Comparison of ENCODE assay signal across 29 cellular contexts in genomic region chr2:16972276-16972675, GRCh38.
"Had no signal": no experiment of that assay in that cellular context is flagged by ENCODE, and none has a peak within 500 bp of the region (broad histone marks: within the 10 kb centered on the region; RNA-seq: fewer than 3 reads in every experiment).

No MANE protein-coding gene starts in this region.

- H3K4me1 ChIP-seq: esophagus muscularis mucosa, parathyroid adenoma, psoas muscle, right atrium auricular region, stomach, tibial nerve had no signal

- H3K4me3 ChIP-seq: esophagus muscularis mucosa, psoas muscle, right atrium auricular region, stomach, tibial nerve had no signal

- H3K79me2 ChIP-seq: parathyroid adenoma had no signal

- H3K9me3 Mint-ChIP-seq: endodermal cell; neural crest cell; T-helper 1 cell treated with Interleukin-12 subunit alpha and Interleukin-12 subunit beta and Interleukin-4 antibody, amounts not matched to agents 30 μg/mL and 1 μg/mL, for 36 hours had no signal

- H3K27ac ChIP-seq: brain microvascular endothelial cell, esophagus muscularis mucosa, parathyroid adenoma, psoas muscle, right atrium auricular region, stomach, tibial nerve, WERI-Rb-1 had no signal

- H3K27me3 Mint-ChIP-seq: activated T-cell treated with anti-CD3 and anti-CD28 coated beads, Interleukin-2, amount 50 U/mL, for 24 hours; dendritic cell treated with granulocyte-macrophage colony-stimulating factor and Interleukin-4, amounts not matched to agents 40 ng/mL and 50 ng/mL, for 4 days; memory B cell; stimulated activated naive B cell treated with anti-CD40 and anti-IgM and Interleukin-4, amounts not matched to agents 10 μg/mL and 1 μg/mL and 100 μg/mL, for 72 hours had no signal

- H3K4me1 Mint-ChIP-seq: naive thymus-derived CD8-positive, alpha-beta T cell; neural crest cell had no signal

- H3K9me3 ChIP-seq: esophagus muscularis mucosa, psoas muscle, right atrium auricular region, stomach, tibial nerve had no signal

- DNase-seq: activated CD4-positive, alpha-beta T cell treated with anti-CD3 and anti-CD28 coated beads for 48 hours; activated CD4-positive, alpha-beta T cell treated with anti-CD3 and anti-CD28 coated beads, Interleukin-2, amount 50 U/mL, for 48 hours; activated CD8-positive, alpha-beta memory T cell treated with anti-CD3 and anti-CD28 coated beads, Interleukin-2, amount 50 U/mL, for 48 hours; activated gamma-delta T cell treated with Interleukin-2 at 50 U/mL for 16 hours; activated naive CD4-positive, alpha-beta T cell treated with anti-CD3 and anti-CD28 coated beads, Interleukin-2, amount 50 U/mL, for 16 hours; activated T-cell treated with anti-CD3 and anti-CD28 coated beads, Interleukin-2, amount 50 U/mL, for 24 hours; brain microvascular endothelial cell; central memory CD4-positive, alpha-beta T cell; endodermal cell; hippocampal formation; naive thymus-derived CD8-positive, alpha-beta T cell; nucleus accumbens; psoas muscle; stimulated activated CD4-positive, alpha-beta T cell treated with anti-CD3 and anti-CD28 coated beads, Interleukin-15, amount 100 ng/mL, for 24 hours; stimulated activated CD4-positive, alpha-beta T cell treated with anti-CD3 and anti-CD28 coated beads, Interleukin-2, amount 100 ng/mL, for 24 hours; stimulated activated naive B cell treated with anti-CD40 and anti-IgM and Interleukin-4, amounts not matched to agents 10 μg/mL and 1 μg/mL and 100 μg/mL, for 72 hours; stomach; SW 1271; T-helper 9 cell; WERI-Rb-1 had no signal

- H3K27ac Mint-ChIP-seq: activated T-cell treated with anti-CD3 and anti-CD28 coated beads, Interleukin-2, amount 50 U/mL, for 24 hours; dendritic cell treated with granulocyte-macrophage colony-stimulating factor and Interleukin-4, amounts not matched to agents 40 ng/mL and 50 ng/mL, for 4 days; endodermal cell; memory B cell; naive thymus-derived CD8-positive, alpha-beta T cell; stimulated activated naive B cell treated with anti-CD40 and anti-IgM and Interleukin-4, amounts not matched to agents 10 μg/mL and 1 μg/mL and 100 μg/mL, for 72 hours; T-helper 1 cell treated with Interleukin-12 subunit alpha and Interleukin-12 subunit beta and Interleukin-4 antibody, amounts not matched to agents 30 μg/mL and 1 μg/mL, for 36 hours had no signal

- H3K4me3 Mint-ChIP-seq: activated T-cell treated with anti-CD3 and anti-CD28 coated beads, Interleukin-2, amount 50 U/mL, for 24 hours; dendritic cell treated with granulocyte-macrophage colony-stimulating factor and Interleukin-4, amounts not matched to agents 40 ng/mL and 50 ng/mL, for 4 days; endodermal cell; memory B cell; naive thymus-derived CD8-positive, alpha-beta T cell; neural crest cell; stimulated activated naive B cell treated with anti-CD40 and anti-IgM and Interleukin-4, amounts not matched to agents 10 μg/mL and 1 μg/mL and 100 μg/mL, for 72 hours; T-helper 1 cell treated with Interleukin-12 subunit alpha and Interleukin-12 subunit beta and Interleukin-4 antibody, amounts not matched to agents 30 μg/mL and 1 μg/mL, for 36 hours had no signal

- H2AFZ ChIP-seq: parathyroid adenoma had no signal

- ATAC-seq: activated CD4-positive, CD25-positive, alpha-beta regulatory T cell treated with anti-CD3 and anti-CD28 coated beads, Interleukin-2, amount 50 U/mL, for 24 hours; naive thymus-derived CD8-positive, alpha-beta T cell; psoas muscle had no signal

- H3K36me3 ChIP-seq: brain microvascular endothelial cell, esophagus muscularis mucosa, right atrium auricular region, stomach, tibial nerve, WERI-Rb-1 had no signal

- H3K27me3 ChIP-seq: brain microvascular endothelial cell, esophagus muscularis mucosa, right atrium auricular region, stomach, tibial nerve had no signal

- H3K36me3 Mint-ChIP-seq: memory B cell; naive thymus-derived CD8-positive, alpha-beta T cell; stimulated activated naive B cell treated with anti-CD40 and anti-IgM and Interleukin-4, amounts not matched to agents 10 μg/mL and 1 μg/mL and 100 μg/mL, for 72 hours had no signal
